Comparison of ENCODE assay signal across 24 cellular contexts in genomic region chr3:175093738-175094137, GRCh38.
"Had no signal": no experiment of that assay in that cellular context is flagged by ENCODE, and none has a peak within 500 bp of the region (broad histone marks: within the 10 kb centered on the region; RNA-seq: fewer than 3 reads in every experiment).

No MANE protein-coding gene starts in this region.

- FAIRE-seq: islet of Langerhans had no signal

- H3K36me3 Mint-ChIP-seq: naive thymus-derived CD4-positive, alpha-beta T cell; stimulated activated naive B cell treated with anti-CD40 and anti-IgM and Interleukin-4, amounts not matched to agents 10 μg/mL and 1 μg/mL and 100 μg/mL, for 72 hours had no signal

- H3K27me3 Mint-ChIP-seq: effector memory CD8-positive, alpha-beta T cell; naive thymus-derived CD4-positive, alpha-beta T cell; stimulated activated naive B cell treated with anti-CD40 and anti-IgM and Interleukin-4, amounts not matched to agents 10 μg/mL and 1 μg/mL and 100 μg/mL, for 72 hours had no signal

- H3K27ac Mint-ChIP-seq: effector memory CD8-positive, alpha-beta T cell; naive thymus-derived CD4-positive, alpha-beta T cell; nephron progenitor cell; stimulated activated naive B cell treated with anti-CD40 and anti-IgM and Interleukin-4, amounts not matched to agents 10 μg/mL and 1 μg/mL and 100 μg/mL, for 72 hours had no signal

- H3K27me3 ChIP-seq: esophagus muscularis mucosa, gastrocnemius medialis, heart right ventricle, neutrophil, right lobe of liver, spleen, stomach, transverse colon had no signal

- H3K27ac ChIP-seq: epithelial cell of prostate, esophagus muscularis mucosa, gastrocnemius medialis, heart right ventricle, neutrophil, psoas muscle, right lobe of liver, spleen, stomach, thoracic aorta, transverse colon had no signal

- H3K4me3 Mint-ChIP-seq: effector memory CD8-positive, alpha-beta T cell; naive thymus-derived CD4-positive, alpha-beta T cell; nephron progenitor cell; stimulated activated naive B cell treated with anti-CD40 and anti-IgM and Interleukin-4, amounts not matched to agents 10 μg/mL and 1 μg/mL and 100 μg/mL, for 72 hours had no signal

- DNase-seq: effector memory CD8-positive, alpha-beta T cell; gastrocnemius medialis; heart right ventricle; hypothalamus; kidney glomerular epithelial cell; mammary epithelial cell; naive thymus-derived CD4-positive, alpha-beta T cell; nephron progenitor cell; psoas muscle; retina; right lobe of liver; spleen; stimulated activated CD4-positive, alpha-beta T cell treated with anti-CD3 and anti-CD28 coated beads, Interleukin-15, amount 100 ng/mL, for 24 hours; stimulated activated CD4-positive, alpha-beta T cell treated with anti-CD3 and anti-CD28 coated beads, Interleukin-1b, Interleukin-23, amount 100 ng/mL, for 48 hours; stimulated activated CD4-positive, alpha-beta T cell treated with anti-CD3 and anti-CD28 coated beads, Interleukin-4, amount 100 ng/mL, for 24 hours; stimulated activated naive B cell treated with anti-CD40 and anti-IgM and Interleukin-4, amounts not matched to agents 10 μg/mL and 1 μg/mL and 100 μg/mL, for 72 hours; stomach; substantia nigra; transverse colon had no signal

- H3K4me1 Mint-ChIP-seq: naive thymus-derived CD4-positive, alpha-beta T cell; stimulated activated naive B cell treated with anti-CD40 and anti-IgM and Interleukin-4, amounts not matched to agents 10 μg/mL and 1 μg/mL and 100 μg/mL, for 72 hours had no signal

- H3K4me1 ChIP-seq: gastrocnemius medialis, heart right ventricle, psoas muscle, spleen, transverse colon had no signal

- H3K9me3 ChIP-seq: esophagus muscularis mucosa, gastrocnemius medialis, heart right ventricle, neutrophil, psoas muscle, right lobe of liver, spleen, stomach, thoracic aorta, transverse colon had no signal

- H3K9me3 Mint-ChIP-seq: naive thymus-derived CD4-positive, alpha-beta T cell; nephron progenitor cell had no signal

- H3K36me3 ChIP-seq: esophagus muscularis mucosa, gastrocnemius medialis, heart right ventricle, neutrophil, right lobe of liver, spleen, thoracic aorta, transverse colon had no signal

- H3K4me3 ChIP-seq: esophagus muscularis mucosa, gastrocnemius medialis, heart right ventricle, psoas muscle, right lobe of liver, spleen, stomach, thoracic aorta, transverse colon had no signal
